ENCODE assay signal across 21 cellular contexts in the genomic region with DNA sequence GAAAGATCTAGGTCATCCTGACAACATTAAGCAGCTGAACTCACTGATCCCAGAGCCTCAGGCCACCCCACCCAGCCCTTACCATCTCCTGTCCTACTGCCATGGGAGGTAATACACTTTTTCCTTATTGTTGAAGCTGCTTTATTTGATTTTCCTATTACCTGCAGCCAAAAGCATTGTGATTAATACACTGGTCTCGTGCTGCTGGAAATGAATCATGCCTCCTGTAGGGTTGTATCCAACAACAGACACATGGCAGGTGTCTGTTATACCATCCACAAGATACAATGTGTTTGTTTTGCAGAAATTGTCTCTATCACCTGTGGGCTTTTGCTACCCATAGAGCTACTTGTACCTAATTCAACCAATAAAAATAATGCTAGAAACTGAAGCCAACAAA. TPM values are rescaled to one million over a fixed set of nuclear protein-coding genes. Genes with fewer than 3 reads are reported as not detected.
A peak's percentile ranks its signal among the peaks of the same experiment; 100 is the strongest.
DNase-seq lines count a peak whose midpoint lies in the region; ATAC-seq, FAIRE-seq and TF ChIP-seq lines count a peak whose summit lies in the region.
"Had no signal": no experiment of that assay in that cellular context is flagged by ENCODE, and none has a peak within 500 bp of the region (broad histone marks: within the 10 kb centered on the region; RNA-seq: fewer than 3 reads in every experiment).

No MANE protein-coding gene starts in this region.

- no peak overlapping the region for H3K4me2 ChIP-seq in GM12878 (ENCODE audit: control insufficient read depth, insufficient read depth)
- H3K4me2 ChIP-seq in smooth muscle cell: peak overlapping the region; percentile 4
- H3K4me2 ChIP-seq: SK-N-SH had no signal

- no peak overlapping the region for H3K9ac ChIP-seq in GM12878 (ENCODE audit: control insufficient read depth, insufficient read depth, low read length)
- no peak overlapping the region for H3K9ac ChIP-seq in smooth muscle cell (ENCODE audit: low read depth)
- H3K9ac ChIP-seq: SK-N-SH had no signal

- POLR2A ChIA-PET in GM12878 (lab: Charles Lee): interaction anchor here (0.6 to 1.0 kb wide), 8 partner anchors 9 to 635 kb away, joined by 3 to 6 read pairs (median 4); no protein-coding TSS in a partner anchor

- no peaks in the 10 kb centered on the region for H3K27me3 ChIP-seq in GM12878 (replicated peaks in 1 of 2; ENCODE audit: control insufficient read depth in 2 of 2, insufficient read depth in 2 of 2, low read length in 1 of 2)
- H3K27me3 ChIP-seq in smooth muscle cell (ENCODE audit: low read depth): no peaks in the 10 kb centered on the region
- H3K27me3 ChIP-seq: breast epithelium, upper lobe of left lung had no signal

- ATAC-seq in GM12878 (peak; percentile 17; the same call in 2 of the 3 replicates), GM18520 (IDR thresholded peaks at IDR 0.05; ENCODE audit: unreplicated experiment) (no peak)
- ATAC-seq: HCT116; stimulated activated effector memory CD8-positive, alpha-beta T cell treated with anti-CD3 and anti-CD28 coated beads, Interleukin-12 subunit alpha, Interleukin-12 subunit beta, amount 100 ng/mL, for 72 hours; WTC11 had no signal

- BruUV-seq in GM12878 (replicated peaks; lab: Mats Ljungman, UMichigan): no TSS peak

- H4K20me1 ChIP-seq in GM12878 (ENCODE audit: control insufficient read depth, insufficient read depth): no peaks in the 10 kb centered on the region
- H4K20me1 ChIP-seq in smooth muscle cell (ENCODE audit: low read depth): no peaks in the 10 kb centered on the region

- H3K4me1 ChIP-seq in GM12878 (ENCODE audit: control insufficient read depth, insufficient read depth, low read length) (peaks cover 20% of the 10 kb centered on the region), smooth muscle cell (ENCODE audit: low read depth) (peaks cover 21% of the 10 kb centered on the region)
- H3K4me1 ChIP-seq: breast epithelium had no signal

- TF ChIP-seq POLR2A in GM12892 (IDR thresholded peaks at IDR 0.05; ENCODE audit: low read depth, low read length) (no peak), GM12878 (IDR thresholded peaks at IDR 0.05; ENCODE audit: low read depth, low read length) (no peak)

- intact Hi-C loops in GM12878 (cut with micrococcal nuclease; ENCODE audit: unreplicated experiment): no loop called here

- RAD21 ChIA-PET in GM12878 (lab: Charles Lee; ENCODE audit: unreplicated experiment): interaction anchor here (0.8 to 2.3 kb wide), 11 partner anchors 16 to 314 kb away, joined by 3 to 9 read pairs (median 5); a partner anchor contains a TSS

- peak; percentile 68 for FAIRE-seq in GM12892 (lab: Jason Lieb, UNC)
- no peak for FAIRE-seq in GM12878 (lab: Jason Lieb, UNC)

- no peak overlapping the region for H3K27ac ChIP-seq in GM12878 (ENCODE audit: control insufficient read depth, insufficient read depth)
- no peak overlapping the region for H3K27ac ChIP-seq in smooth muscle cell (ENCODE audit: low read depth)
- H3K27ac ChIP-seq: breast epithelium, upper lobe of left lung had no signal

- no peaks in the 10 kb centered on the region for H3K9me3 ChIP-seq in GM12878 (replicated peaks; ENCODE audit: control insufficient read depth, insufficient read depth, low read length)
- no peaks in the 10 kb centered on the region for H3K9me3 ChIP-seq in smooth muscle cell (replicated peaks; ENCODE audit: low read depth)
- H3K9me3 ChIP-seq: breast epithelium, SK-N-SH, upper lobe of left lung had no signal

- no peak for TF ChIP-seq CTCF in GM12878 (IDR thresholded peaks at IDR 0.05 in 2 of 3, conservative IDR thresholded peaks at IDR 0.05 in 1 of 3; ENCODE audit: control insufficient read depth in 2 of 3, extremely low read depth in 1 of 3, insufficient read depth in 1 of 3, low read depth in 3 of 3, low read length in 3 of 3)
- TF ChIP-seq CTCF in smooth muscle cell (IDR thresholded peaks at IDR 0.05; ENCODE audit: borderline replicate concordance, insufficient read depth, poor library complexity, severe bottlenecking): no peak

- peaks cover 11% of the 10 kb centered on the region for H3F3A ChIP-seq in smooth muscle cell (ENCODE audit: low read depth)

- TF ChIP-seq EP300 in GM12878 (IDR thresholded peaks at IDR 0.05; ENCODE audit: borderline replicate concordance in 1 of 2, control insufficient read depth in 1 of 2, low read depth in 2 of 2, low read length in 2 of 2): no peak

- in situ Hi-C loops in GM12878 (cut with MboI): no loop called here

- CTCF ChIA-PET in GM12878 (lab: Yijun Ruan, JAX): interaction anchor here (0.8 to 1.9 kb wide), 9 partner anchors 10 to 472 kb away, joined by 3 to 8 read pairs (median 4); no protein-coding TSS in a partner anchor

- H3K36me3 ChIP-seq in GM12878 (ENCODE audit: control insufficient read depth in 2 of 2, insufficient read depth in 2 of 2, low read length in 1 of 2) (no peaks in the 10 kb centered on the region), smooth muscle cell (ENCODE audit: low read depth) (no peaks in the 10 kb centered on the region)
- H3K36me3 ChIP-seq: breast epithelium, upper lobe of left lung had no signal

- SMC1A ChIA-PET in GM12878 (lab: Charles Lee; ENCODE audit: uncharacterized antibody, unreplicated experiment): interaction anchor here (0.6 to 2.9 kb wide), 19 partner anchors 9 to 471 kb away, joined by 3 to 18 read pairs (median 5); a partner anchor contains a TSS

- DNase-seq in GM12892 (ENCODE audit: insufficient read length): no peak
- peak; percentile 73 for DNase-seq in NCI-H69 (lab: John Stamatoyannopoulos, UW)
- no peak for DNase-seq in GM12878 (ENCODE audit: low read depth, low spot score)
- DNase-seq in smooth muscle cell (lab: John Stamatoyannopoulos, UW; ENCODE audit: unreplicated experiment): no peak
- DNase-seq in NCI-H82 treated with DMSO at 0.1 percent for 48 hours (lab: John Stamatoyannopoulos, UW; ENCODE audit: unreplicated experiment): no peak
- DNase-seq in SK-N-DZ (ENCODE audit: low spot score): no peak
- DNase-seq: activated CD4-positive, alpha-beta T cell treated with anti-CD3 and anti-CD28 coated beads, Interleukin-2, amount 10 ng/mL, durations not matched to agents 24 days and 14 days; activated effector memory CD4-positive, alpha-beta T cell treated with anti-CD3 and anti-CD28 coated beads, Interleukin-2, amount 50 U/mL, for 16 hours; C1 segment of cervical spinal cord; hippocampal formation; mammary epithelial cell; NCI-H1694; NCI-H2171; NCI-H524 treated with DMSO at 0.1 percent for 48 hours; SK-N-SH; upper lobe of left lung had no signal

- H3K4me3 ChIP-seq in GM12878 (no peak overlapping the region), smooth muscle cell (no peak overlapping the region)
- H3K4me3 ChIP-seq: breast epithelium, upper lobe of left lung had no signal

- no peak for TF ChIP-seq RAD21 in GM12878 (IDR thresholded peaks at IDR 0.05; ENCODE audit: insufficient read depth, low read depth, low read length)

- no peaks in the 10 kb centered on the region for H3K79me2 ChIP-seq in GM12878 (ENCODE audit: control insufficient read depth, insufficient read depth, low read length)
- H3K79me2 ChIP-seq in smooth muscle cell (ENCODE audit: low read depth): no peaks in the 10 kb centered on the region

- H2AFZ ChIP-seq in GM12878 (ENCODE audit: control insufficient read depth, low read depth, low read length): no peak overlapping the region
- no peak overlapping the region for H2AFZ ChIP-seq in smooth muscle cell (ENCODE audit: low read depth)

- WGBS in GM12878 (ENCODE audit: insufficient coverage, insufficient replicate concordance, low lambda C conversion rate, missing lambda C conversion rate): 96% methylated on average over 1 of the region's 1 CpG
- 72% methylated on average over 1 of the region's 1 CpG for WGBS in smooth muscle cell (ENCODE audit: low lambda C conversion rate)

TF ChIP-seq in GM12878, 131 proteins besides CTCF, POLR2A, EP300 and RAD21:
- TF ChIP-seq CHD4 (IDR thresholded peaks at IDR 0.05) (no peak), NR2C1 (IDR thresholded peaks at IDR 0.05) (no peak), ATF7 (IDR thresholded peaks at IDR 0.05; ENCODE audit: low read depth) (no peak), FOS (IDR thresholded peaks at IDR 0.05; ENCODE audit: borderline replicate concordance, extremely low read depth, insufficient read length) (no peak)

RNA-seq across cellular contexts. Expression of a gene that starts 34.2 kb away (rescaled TPM):
- 20.0 TPM for polyA plus RNA-seq in GM12892 (2012; ENCODE audit: missing spikeins)
- total RNA-seq in GM12878 (2013; cell fraction: nucleolus; rRNA removed): 123 and 131 TPM in 2 replicates
- 12.9 and 15.1 TPM in 2 replicates for total RNA-seq in GM12878 (2014; rRNA removed)
- 12.8 and 13.0 TPM in 2 replicates for total RNA-seq in GM12878 (2014; rRNA removed; fragmentation: Illumina TruSeq; extraction: Trizol)
- total RNA-seq in GM12878 (2021): 14.7 and 15.2 TPM in 2 replicates
- 10.8 TPM for polyA plus RNA-seq in GM12878 (2011; ENCODE audit: low read depth)
- polyA plus RNA-seq in GM12878 (2011; rRNA removed): 122 and 123 TPM in 2 replicates
- polyA plus RNA-seq in GM12878 (2011; cell fraction: cytosol; rRNA removed): 73.6 and 81.0 TPM in 2 replicates
- 120 and 147 TPM in 2 replicates for polyA plus RNA-seq in GM12878 (2011; cell fraction: nucleus; rRNA removed)
- 11.3 and 20.8 TPM in 2 replicates for polyA plus RNA-seq in GM12878 (2012)
- 12.3 and 13.0 TPM in 2 replicates for polyA plus RNA-seq in GM12878 (2014; fragmentation: Illumina TruSeq; extraction: Trizol)
- 1 to 10 TPM; 5.3 to 5.8 TPM for polyA plus RNA-seq in GM12878 (2014; fragmentation: Nextera tagmentation; extraction: Ambion mirVana)
- polyA plus RNA-seq in GM12878 (2014; rRNA removed): 14.1 and 16.5 TPM in 2 replicates
- polyA plus RNA-seq in GM12878 (2016; fragmentation: Nextera tagmentation; extraction: Ambion mirVana): 1 to 10 TPM; 5.6 to 7.1 TPM
- polyA minus RNA-seq in GM12878 (2011; rRNA and poly(A)+ RNA removed): 124 and 137 TPM in 2 replicates
- 37.2 and 44.1 TPM in 2 replicates for polyA minus RNA-seq in GM12878 (2011; cell fraction: cytosol; rRNA and poly(A)+ RNA removed)
- polyA minus RNA-seq in GM12878 (2011; cell fraction: nucleus; rRNA and poly(A)+ RNA removed): 67.3 and 86.4 TPM in 2 replicates
- 25.0 and 42.2 TPM in 2 replicates for total RNA-seq in smooth muscle cell
- 29.9 and 41.8 TPM in 2 replicates for polyA plus RNA-seq in smooth muscle cell
- 2.5 and 3.9 TPM in 2 replicates for polyA plus RNA-seq in SK-N-DZ (2014; cell fraction: cytosol; rRNA removed)
- 4.7 and 5.4 TPM in 2 replicates for polyA plus RNA-seq in SK-N-DZ (2014; cell fraction: nucleus; rRNA removed)
